ENCODE assay signal across 8 cellular contexts in genomic region chr16:4538386-4539235, GRCh38. TPM values are rescaled to one million over a fixed set of nuclear protein-coding genes. Genes with fewer than 3 reads are reported as not detected.
A peak's percentile ranks its signal among the peaks of the same experiment; 100 is the strongest.
DNase-seq lines count a peak whose midpoint lies in the region; ATAC-seq and TF ChIP-seq lines count a peak whose summit lies in the region.

TSS of gene CDIP1 (minus strand) at chr16:4538773. CDS start at chr16:4514130, 24,643 bp downstream.

- peak within 1 kb of the TSS; percentile 57; the same call in 1 of the 2 replicates for H2BK120ac ChIP-seq in IMR-90 (ENCODE audit: low read depth, low read length)

- H3K9ac ChIP-seq in IMR-90 (ENCODE audit: low read depth, low read length) (peak within 1 kb of the TSS; percentile 76), mucosa of rectum (ENCODE audit: low read depth in 1 of 2, low read length in 2 of 2) (peak within 1 kb of the TSS; percentile 65 to 79)

- H3K36me3 ChIP-seq in IMR-90 (ENCODE audit: control insufficient read depth, insufficient read depth, low read length) = no peaks in the 10 kb centered on the region
- H3K36me3 ChIP-seq in PC-9 (ENCODE audit: low read depth) = no peaks in the 10 kb centered on the region
- H3K36me3 ChIP-seq in esophagus (ENCODE audit: control insufficient read depth in 2 of 2, insufficient read depth in 2 of 2, low read length in 1 of 2) = peaks cover 0 to 2% of the 10 kb centered on the region in 2 donors
- H3K36me3 ChIP-seq in mucosa of rectum (ENCODE audit: control insufficient read depth in 2 of 2, insufficient read depth in 2 of 2, low read length in 2 of 2) = no peaks in the 10 kb centered on the region

- peak within 1 kb of the TSS; percentile 93 for H3K4me2 ChIP-seq in IMR-90 (ENCODE audit: low read depth, low read length)
- H3K4me2 ChIP-seq in PC-9 = peak within 1 kb of the TSS; percentile 81

- H3F3A ChIP-seq in PC-9 (ENCODE audit: insufficient read depth, low read depth) = peaks cover 13% of the 10 kb centered on the region

- peaks cover 8% of the 10 kb centered on the region for H3K9me3 ChIP-seq in IMR-90 (ENCODE audit: control insufficient read depth, insufficient read depth, low read length)
- H3K9me3 ChIP-seq in PC-9 (ENCODE audit: insufficient read depth, low read depth) = peaks cover 13% of the 10 kb centered on the region
- no peaks in the 10 kb centered on the region for H3K9me3 ChIP-seq in esophagus (ENCODE audit: control insufficient read depth in 2 of 2, insufficient read depth in 1 of 2, low read depth in 1 of 2, low read length in 1 of 2)
- peaks cover 0 to 3% of the 10 kb centered on the region in 2 donors for H3K9me3 ChIP-seq in mucosa of rectum (ENCODE audit: control insufficient read depth in 2 of 2, low read length in 2 of 2)

- TF ChIP-seq POLR2A in IMR-90 (IDR thresholded peaks at IDR 0.05; ENCODE audit: low read depth, low read length) = peak; percentile 77

- DNase-seq in COR-L47 (lab: John Stamatoyannopoulos, UW) (peak; percentile 97), IMR-90 (peak; percentile 91), PC-9 (peak; percentile 85 to 92)
- DNase-seq in activated T-cell treated with anti-CD3 and anti-CD28 coated beads, Interleukin-2, amount 50 U/mL, for 48 hours = peak; percentile 99
- peak; percentile 95 for DNase-seq in stimulated activated CD8-positive, alpha-beta memory T cell treated with anti-CD3 and anti-CD28 coated beads, Interleukin-4, amount 100 ng/mL, for 4 hours (ENCODE audit: low read depth in 2 of 2, low spot score in 1 of 2)

- H2BK5ac ChIP-seq in IMR-90 (ENCODE audit: low read depth, low read length, poor library complexity, severe bottlenecking) = no peak within 1 kb of the TSS

- in situ Hi-C loops in IMR-90 (cut with MboI; ENCODE audit: low sequenced_read_pairs) = no loop called here

- POLR2A ChIA-PET in IMR-90 (lab: Charles Lee; ENCODE audit: unreplicated experiment) (interaction anchor here (0.6 kb wide), 1 partner anchor 164 kb away, joined by 4 read pairs; no protein-coding TSS in a partner anchor), PC-9 (lab: Charles Lee; ENCODE audit: unreplicated experiment) (interaction anchor here (0.6 kb wide), 2 partner anchors 79 to 267 kb away, joined by 3 to 29 read pairs; no protein-coding TSS in a partner anchor)

- H3K27me3 ChIP-seq in IMR-90 (ENCODE audit: control insufficient read depth, insufficient read depth, low read length) = peaks cover 2% of the 10 kb centered on the region
- no peaks in the 10 kb centered on the region for H3K27me3 ChIP-seq in PC-9 (ENCODE audit: insufficient read depth, low read depth)
- H3K27me3 ChIP-seq in esophagus (ENCODE audit: control insufficient read depth in 1 of 2, insufficient read depth in 2 of 2, low read length in 2 of 2) = no peaks in the 10 kb centered on the region
- H3K27me3 ChIP-seq in mucosa of rectum (ENCODE audit: control insufficient read depth in 2 of 2, insufficient read depth in 2 of 2, low read length in 2 of 2) = no peaks in the 10 kb centered on the region

- H2AFZ ChIP-seq in IMR-90 (replicated peaks; ENCODE audit: low read length, poor library complexity) (peak within 1 kb of the TSS; percentile 92), PC-9 (peak within 1 kb of the TSS; percentile 93)

- intact Hi-C loops in IMR-90 (cut with micrococcal nuclease) (no loop called here), PC-9 (cut with micrococcal nuclease; ENCODE audit: unreplicated experiment) (no loop called here)

- dilution Hi-C loops in IMR-90 (cut with HindIII; ENCODE audit: low sequenced_read_pairs, unreplicated experiment) = no loop called here

- H2AK5ac ChIP-seq in IMR-90 (ENCODE audit: low read depth, low read length) = no peak within 1 kb of the TSS; the same call in 1 of the 2 replicates

- H2BK15ac ChIP-seq in IMR-90 (ENCODE audit: low read depth, low read length) = no peak within 1 kb of the TSS

- TF ChIP-seq RAD21 in IMR-90 (IDR thresholded peaks at IDR 0.05; ENCODE audit: low read length) = no peak

- peak within 1 kb of the TSS; percentile 63 to 87; a peak in 2 of 4 replicates for H4K8ac ChIP-seq in IMR-90 (ENCODE audit: low read depth in 2 of 2, low read length in 2 of 2)

- peaks cover 3% of the 10 kb centered on the region for H3K9me1 ChIP-seq in IMR-90 (ENCODE audit: insufficient read depth, low read length)

- ATAC-seq in GM21447 (IDR thresholded peaks at IDR 0.05; ENCODE audit: unreplicated experiment) (peak; percentile 77), IMR-90 (ENCODE audit: low read depth) (peak; percentile 93)

- TF ChIP-seq CTCF in IMR-90 (conservative IDR thresholded peaks at IDR 0.05; ENCODE audit: low read depth, low read length) (no peak), PC-9 (conservative IDR thresholded peaks at IDR 0.05) (no peak)

- WGBS in IMR-90 (ENCODE audit: extremely low coverage in 2 of 2, insufficient read length in 1 of 2), 2 experiments = 1% methylated on average over 25 of the region's 62 CpGs; no CpG with 5 or more reads in 1 of the 2 experiments
- WGBS in esophagus, 2 donors = 3 to 5% methylated on average over 48 to 62 of the region's 62 CpGs

- peak within 1 kb of the TSS; percentile 80 for H4K5ac ChIP-seq in IMR-90 (ENCODE audit: low read depth, low read length)

- H3K4ac ChIP-seq in IMR-90 (ENCODE audit: low read depth, low read length) = peak within 1 kb of the TSS; percentile 35

- no peaks in the 10 kb centered on the region for H3K79me2 ChIP-seq in PC-9 (ENCODE audit: low read depth)

- H4K91ac ChIP-seq in IMR-90 (ENCODE audit: insufficient read depth, low read depth, low read length) = no peak within 1 kb of the TSS; the same call in 1 of the 2 replicates

- peaks cover 4 to 20% of the 10 kb centered on the region in 2 experiments; a peak in 2 of 4 replicates for H3K79me1 ChIP-seq in IMR-90 (ENCODE audit: low read depth in 1 of 2, low read length in 2 of 2)

- CTCF ChIA-PET in IMR-90 (lab: Yijun Ruan, JAX) = interaction anchor here (0.6 kb wide), 1 partner anchor 720 kb away, joined by 5 read pairs; no protein-coding TSS in a partner anchor
- CTCF ChIA-PET in PC-9 (lab: Charles Lee) = interaction anchor here (0.6 kb wide), 1 partner anchor 10 kb away, joined by 11 read pairs; no protein-coding TSS in a partner anchor

- H3K18ac ChIP-seq in IMR-90 (ENCODE audit: low read depth, low read length) = peak within 1 kb of the TSS; percentile 46; the same call in 1 of the 2 replicates

- H3K4me1 ChIP-seq in IMR-90 (ENCODE audit: control insufficient read depth, insufficient read depth, low read length) (peaks cover 6% of the 10 kb centered on the region), PC-9 (replicated peaks; ENCODE audit: insufficient read depth) (no peaks in the 10 kb centered on the region), esophagus (ENCODE audit: control insufficient read depth in 2 of 2, insufficient read depth in 2 of 2, low read length in 1 of 2) (peaks cover 0 to 12% of the 10 kb centered on the region in 2 donors), mucosa of rectum (ENCODE audit: control insufficient read depth in 2 of 2, insufficient read depth in 2 of 2, low read length in 2 of 2) (peaks cover 6 to 10% of the 10 kb centered on the region in 2 donors)

- H3K23ac ChIP-seq in IMR-90 (ENCODE audit: low read depth, low read length) = 0 out of 2 replicates have a peak within 1 kb of the TSS, but pooled peaks have one; percentile 41

- no peak within 1 kb of the TSS for H3K56ac ChIP-seq in IMR-90 (ENCODE audit: extremely low read depth, insufficient read depth, low read length)

- H3K4me3 ChIP-seq in IMR-90 (ENCODE audit: insufficient read depth, low read depth, low read length) = peak within 1 kb of the TSS; percentile 68
- H3K4me3 ChIP-seq in PC-9 = peak within 1 kb of the TSS; percentile 76
- H3K4me3 ChIP-seq in esophagus (ENCODE audit: low read depth in 1 of 2, low read length in 2 of 2) = peak within 1 kb of the TSS; percentile 65 to 69
- H3K4me3 ChIP-seq in mucosa of rectum (ENCODE audit: low read length in 2 of 2) = peak within 1 kb of the TSS; percentile 71 to 80

- H3K27ac ChIP-seq in IMR-90 (ENCODE audit: insufficient read depth, low read length) (peak within 1 kb of the TSS; percentile 48; the same call in 1 of the 2 replicates), PC-9 (no peak within 1 kb of the TSS), esophagus (ENCODE audit: low read depth in 2 of 2, low read length in 1 of 2) (peak within 1 kb of the TSS; percentile 88 to 90), mucosa of rectum (ENCODE audit: low read depth in 2 of 2, low read length in 2 of 2) (peak within 1 kb of the TSS; percentile 88 to 90)

- H2BK20ac ChIP-seq in IMR-90 (ENCODE audit: low read depth, low read length) = no peak within 1 kb of the TSS

- no peaks in the 10 kb centered on the region for H4K20me1 ChIP-seq in IMR-90 (ENCODE audit: insufficient read depth, low read length)
- no peaks in the 10 kb centered on the region for H4K20me1 ChIP-seq in PC-9 (ENCODE audit: insufficient read depth)

- H3K14ac ChIP-seq in IMR-90 (replicated peaks; ENCODE audit: low read depth, low read length) = 0 out of 2 replicates have a peak within 1 kb of the TSS, but pooled peaks have one; percentile 58

- H2AK9ac ChIP-seq in IMR-90 (replicated peaks; ENCODE audit: low read depth, low read length, poor library complexity) = peak within 1 kb of the TSS; percentile 93

- H3K9me2 ChIP-seq in PC-9 (ENCODE audit: insufficient read depth) = no peaks in the 10 kb centered on the region

- BruUV-seq in IMR-90 (replicated peaks; lab: Mats Ljungman, UMichigan) = no TSS peak
- BruUV-seq in PC-9 (replicated peaks; lab: Mats Ljungman, UMichigan) = no TSS peak

TF ChIP-seq in IMR-90, 13 proteins besides CTCF, POLR2A, EP300 and RAD21 (continues in another document):
- TF ChIP-seq NFE2L2 (IDR thresholded peaks at IDR 0.05; ENCODE audit: low read depth, low read length) = no peak
- peak; percentile 37 for TF ChIP-seq CEBPB (IDR thresholded peaks at IDR 0.05; ENCODE audit: low read depth, low read length)
- no peak for TF ChIP-seq SMC3 (IDR thresholded peaks at IDR 0.05; ENCODE audit: low read depth, low read length)
- no peak for TF ChIP-seq FOS (IDR thresholded peaks at IDR 0.05; ENCODE audit: low read depth, low read length)
- no peak for TF ChIP-seq RCOR1 (IDR thresholded peaks at IDR 0.05; ENCODE audit: insufficient replicate concordance, low read length)
- peak; percentile 93 for TF ChIP-seq BHLHE40 (IDR thresholded peaks at IDR 0.05; ENCODE audit: low read depth, low read length)
- TF ChIP-seq MAZ (IDR thresholded peaks at IDR 0.05; ENCODE audit: borderline replicate concordance, low read depth, low read length) = peak; percentile 60; the same call in 1 of the 2 replicates
- TF ChIP-seq MAFK (IDR thresholded peaks at IDR 0.05; ENCODE audit: low read depth, low read length) = no peak
- 0 out of 2 replicates have a peak, but pooled peaks have one; percentile 64 for TF ChIP-seq MXI1 (IDR thresholded peaks at IDR 0.05; ENCODE audit: borderline replicate concordance, low read depth, low read length)
- no peak for TF ChIP-seq RFX5 (IDR thresholded peaks at IDR 0.05; ENCODE audit: low read depth, low read length)
- TF ChIP-seq CHD1 (IDR thresholded peaks at IDR 0.05; ENCODE audit: low read depth, low read length) = no peak

RNA-seq across cellular contexts. Expression of gene CDIP1, which starts in this region (rescaled TPM):
- 4.2 and 4.8 TPM in 2 replicates for total RNA-seq in IMR-90 (2012; rRNA removed)
- 14.6 and 15.8 TPM in 2 replicates for polyA plus RNA-seq in IMR-90 (2012; rRNA removed)
- polyA plus RNA-seq in IMR-90 (2012; cell fraction: cytosol; rRNA removed) = 16.9 and 19.7 TPM in 2 replicates
- polyA plus RNA-seq in IMR-90 (2012; cell fraction: nucleus; rRNA removed; ENCODE audit: low replicate concordance) = 14.2 and 20.5 TPM in 2 replicates
- total RNA-seq in PC-9 (2021) = 10.7 and 18.4 TPM in 2 replicates
- polyA plus RNA-seq in esophagus = 10 to 100 TPM; 12.0 to 12.1 TPM
